10 cellular contexts compared by ENCODE assay signal in genomic region chr22:36155702-36156101, GRCh38. TPM values are rescaled to one million over a fixed set of nuclear protein-coding genes. Genes with fewer than 3 reads are reported as not detected.
DNase-seq lines count a peak whose midpoint lies in the region; ATAC-seq, FAIRE-seq and TF ChIP-seq lines count a peak whose summit lies in the region.
"Had no signal": no experiment of that assay in that cellular context is flagged by ENCODE, and none has a peak within 500 bp of the region (broad histone marks: within the 10 kb centered on the region; RNA-seq: fewer than 3 reads in every experiment).

No MANE protein-coding gene starts in this region.

- peak overlapping the region in 3 of 4 donors; percentile 33 to 75 (median 38) for H3K27ac ChIP-seq in pancreas

- WGBS in pancreas, 2 donors, result 77 to 82% methylated on average over 7 of the region's 7 CpGs

- peak in 3 of 4 donors; percentile 26 to 41 (median 37) for ATAC-seq in pancreas
- no peak for ATAC-seq in GM21825 (IDR thresholded peaks at IDR 0.05; ENCODE audit: unreplicated experiment)
- ATAC-seq in HG03342 (IDR thresholded peaks at IDR 0.05; ENCODE audit: unreplicated experiment), result no peak

- DNase-seq in AG10803 (ENCODE audit: low read depth), result peak; percentile 68
- peak; percentile 31 to 35 for DNase-seq in activated T-cell treated with anti-CD3 and anti-CD28 coated beads, Interleukin-2, amount 50 U/mL, for 48 hours
- DNase-seq in globus pallidus (ENCODE audit: low spot score), result peak; percentile 34
- no peak for DNase-seq in pancreas
- DNase-seq in NCI-H2171 (lab: John Stamatoyannopoulos, UW), result no peak
- DNase-seq in D721Med (ENCODE audit: insufficient read length, low spot score), result no peak
- DNase-seq: brain microvascular endothelial cell, DMS79 treated with DMSO at 0.1 percent for 48 hours had no signal

- TF ChIP-seq CTCF in AG10803 (conservative IDR thresholded peaks at IDR 0.05; ENCODE audit: low read length), result no peak
- no peak for TF ChIP-seq CTCF in pancreas (IDR thresholded peaks at IDR 0.05)
- TF ChIP-seq CTCF in D721Med (IDR thresholded peaks at IDR 0.05; ENCODE audit: insufficient read depth, missing control alignments), result no peak

- FAIRE-seq in pancreas (lab: Jason Lieb, UNC), result no peak
- no peak for FAIRE-seq in D721Med (lab: Jason Lieb, UNC)

- no peaks in the 10 kb centered on the region for H3K27me3 ChIP-seq in pancreas
- H3K27me3 ChIP-seq: brain microvascular endothelial cell had no signal

- H3K4me3 ChIP-seq in AG10803 (ENCODE audit: low read length) (peak overlapping the region; percentile 59), pancreas (no peak overlapping the region)

- intact Hi-C loops in pancreas (cut with DNase I), result no loop called here

- no peaks in the 10 kb centered on the region for H3K36me3 ChIP-seq in pancreas
- H3K36me3 ChIP-seq: brain microvascular endothelial cell had no signal

- H3K4me1 ChIP-seq in pancreas, result peaks cover 8 to 20% (median 13%) of the 10 kb centered on the region in 3 donors

- no peaks in the 10 kb centered on the region for H3K9me3 ChIP-seq in pancreas

RNA-seq across cellular contexts. Expression of gene APOL3, which starts 4.9 kb away (rescaled TPM):
- total RNA-seq in pancreas, result 1 to 10 TPM; 2.5 to 7.5 (median 4.6) TPM
- 10 to 100 TPM; 11.8 to 13.5 TPM for polyA plus RNA-seq in pancreas

RNA-seq across cellular contexts. Expression of gene APOL4, which starts 45.9 kb away (rescaled TPM):
- 1 to 10 TPM in 3 of 6 donors, under 1 TPM in 3; 0.28 to 4.1 (median 0.85) TPM for total RNA-seq in pancreas
- 1 to 10 TPM; 1.9 TPM for polyA plus RNA-seq in pancreas

Comparison
In these comparisons a context has a peak if more than half of its experiments do, and no peak if none do; other contexts are left out.
1. DNase-seq: peak in AG10803 (single experiment), activated T-cell treated with anti-CD3 and anti-CD28 coated beads, Interleukin-2, amount 50 U/mL, for 48 hours (2 of 2) and globus pallidus (single experiment); none in pancreas (0 of 6), NCI-H2171 (single experiment) and D721Med (single experiment).
2. ATAC-seq: peak in pancreas (3 of 4); none in GM21825 (single experiment) and HG03342 (single experiment).